In genomic region chrX:13088155-13088485, GRCh38 we compare ENCODE assay signal across 12 cellular contexts. TPM values are rescaled to one million over a fixed set of nuclear protein-coding genes. Genes with fewer than 3 reads are reported as not detected.
A peak's percentile ranks its signal among the peaks of the same experiment; 100 is the strongest.
DNase-seq lines count a peak whose midpoint lies in the region; ATAC-seq and TF ChIP-seq lines count a peak whose summit lies in the region.
"Had no signal": no experiment of that assay in that cellular context is flagged by ENCODE, and none has a peak within 500 bp of the region (broad histone marks: within the 10 kb centered on the region; RNA-seq: fewer than 3 reads in every experiment).

No MANE protein-coding gene starts in this region.

- H4K8ac ChIP-seq in mesenchymal stem cell (ENCODE audit: low read length) = no peak overlapping the region

- H3K18ac ChIP-seq in mesenchymal stem cell (ENCODE audit: low read depth in 1 of 2, low read length in 2 of 2) = peak overlapping the region; percentile 62 to 73

- no peak overlapping the region for H3K14ac ChIP-seq in mesenchymal stem cell (ENCODE audit: low read length in 2 of 2)

- peak overlapping the region; percentile 80 for H3K4me3 Mint-ChIP-seq in CD8-positive, alpha-beta T cell
- peak overlapping the region; percentile 81 for H3K4me3 Mint-ChIP-seq in activated CD4-positive, alpha-beta memory T cell treated with anti-CD3 and anti-CD28 coated beads, Interleukin-2, amount 10 ng/mL, durations not matched to agents 7 days and 5 days
- no peak overlapping the region for H3K4me3 Mint-ChIP-seq in neural progenitor cell

- peak overlapping the region; percentile 57 for H3K27ac ChIP-seq in CD8-positive, alpha-beta T cell (ENCODE audit: low read depth, low read length)
- H3K27ac ChIP-seq in mesenchymal stem cell (ENCODE audit: low read length, poor library complexity, severe bottlenecking) (no peak overlapping the region), neural progenitor cell (no peak overlapping the region)
- H3K27ac ChIP-seq: coronary artery had no signal

- peaks cover 84% of the 10 kb centered on the region for H3K4me1 Mint-ChIP-seq in CD8-positive, alpha-beta T cell (ENCODE audit: low read depth)
- peaks cover 85% of the 10 kb centered on the region for H3K4me1 Mint-ChIP-seq in activated CD4-positive, alpha-beta memory T cell treated with anti-CD3 and anti-CD28 coated beads, Interleukin-2, amount 10 ng/mL, durations not matched to agents 7 days and 5 days
- H3K4me1 Mint-ChIP-seq in neural progenitor cell = peaks cover 6% of the 10 kb centered on the region

- H3K9me3 ChIP-seq in CD8-positive, alpha-beta T cell (ENCODE audit: low read length) = no peaks in the 10 kb centered on the region
- H3K9me3 ChIP-seq in mesenchymal stem cell (ENCODE audit: control insufficient read depth, low read length) (peaks cover 6% of the 10 kb centered on the region), neural progenitor cell (ENCODE audit: low read depth) (no peaks in the 10 kb centered on the region)

- H3K36me3 ChIP-seq in CD8-positive, alpha-beta T cell (ENCODE audit: insufficient read depth, low read length) = no peaks in the 10 kb centered on the region
- H3K36me3 ChIP-seq in mesenchymal stem cell (ENCODE audit: control insufficient read depth in 1 of 2, insufficient read depth in 2 of 2, low read depth in 1 of 2, low read length in 2 of 2) (no peaks in the 10 kb centered on the region), neural progenitor cell (no peaks in the 10 kb centered on the region)

- no peak overlapping the region for H3K4me2 ChIP-seq in mesenchymal stem cell (ENCODE audit: low read length, poor library complexity, severe bottlenecking)
- H3K4me2 ChIP-seq in neural progenitor cell = no peak overlapping the region

- H3K4me3 ChIP-seq in CD8-positive, alpha-beta T cell (ENCODE audit: low read depth, low read length) = peak overlapping the region; percentile 10
- H3K4me3 ChIP-seq in mesenchymal stem cell (ENCODE audit: insufficient read depth in 1 of 2, low read depth in 1 of 2, low read length in 2 of 2) (no peak overlapping the region), neural progenitor cell (no peak overlapping the region)
- H3K4me3 ChIP-seq: coronary artery, lung had no signal

- H3K27ac Mint-ChIP-seq in CD8-positive, alpha-beta T cell = peak overlapping the region; percentile 98
- peak overlapping the region; percentile 99 for H3K27ac Mint-ChIP-seq in activated CD4-positive, alpha-beta memory T cell treated with anti-CD3 and anti-CD28 coated beads, Interleukin-2, amount 10 ng/mL, durations not matched to agents 7 days and 5 days
- H3K27ac Mint-ChIP-seq in neural progenitor cell = no peak overlapping the region

- H3K4ac ChIP-seq in mesenchymal stem cell (ENCODE audit: low read depth in 1 of 2, low read length in 2 of 2) = peak overlapping the region; percentile 35 to 88

- no peaks in the 10 kb centered on the region for H3K79me2 ChIP-seq in neural progenitor cell (ENCODE audit: low read depth)

- H4K91ac ChIP-seq in mesenchymal stem cell (ENCODE audit: low read length) = peak overlapping the region; percentile 75

- H2BK12ac ChIP-seq in mesenchymal stem cell (ENCODE audit: low read length in 2 of 2) = peak overlapping the region in 1 of 2 experiments; percentile 86

- no peaks in the 10 kb centered on the region for H3K27me3 ChIP-seq in CD8-positive, alpha-beta T cell (ENCODE audit: insufficient read depth, low read length)
- H3K27me3 ChIP-seq in mesenchymal stem cell (ENCODE audit: control insufficient read depth in 1 of 2, insufficient read depth in 1 of 2, low read length in 2 of 2) (peaks cover 0 to 2% of the 10 kb centered on the region in 2 experiments), neural progenitor cell (no peaks in the 10 kb centered on the region)

- no peaks in the 10 kb centered on the region for H3K27me3 Mint-ChIP-seq in CD8-positive, alpha-beta T cell (ENCODE audit: low read depth)
- no peaks in the 10 kb centered on the region for H3K27me3 Mint-ChIP-seq in activated CD4-positive, alpha-beta memory T cell treated with anti-CD3 and anti-CD28 coated beads, Interleukin-2, amount 10 ng/mL, durations not matched to agents 7 days and 5 days
- H3K27me3 Mint-ChIP-seq in neural progenitor cell (ENCODE audit: insufficient read depth, low read depth) = peaks cover 5% of the 10 kb centered on the region

- no peak overlapping the region for H2AFZ ChIP-seq in mesenchymal stem cell (ENCODE audit: low read depth, low read length)
- no peak overlapping the region for H2AFZ ChIP-seq in neural progenitor cell (replicated peaks)

- no peaks in the 10 kb centered on the region for H3K79me1 ChIP-seq in mesenchymal stem cell (replicated peaks; ENCODE audit: low read length, poor library complexity, severe bottlenecking)

- H2BK5ac ChIP-seq in mesenchymal stem cell (ENCODE audit: low read depth, low read length, poor library complexity, severe bottlenecking) = no peak overlapping the region

- H3K9me3 Mint-ChIP-seq in CD8-positive, alpha-beta T cell = no peaks in the 10 kb centered on the region
- H3K9me3 Mint-ChIP-seq in activated CD4-positive, alpha-beta memory T cell treated with anti-CD3 and anti-CD28 coated beads, Interleukin-2, amount 10 ng/mL, durations not matched to agents 7 days and 5 days = no peaks in the 10 kb centered on the region
- peaks cover 10% of the 10 kb centered on the region for H3K9me3 Mint-ChIP-seq in neural progenitor cell

- H3F3A ChIP-seq in neural progenitor cell (ENCODE audit: low read depth) = no peaks in the 10 kb centered on the region

- ATAC-seq in CD8-positive, alpha-beta T cell = no peak
- peak; percentile 5 for ATAC-seq in GM21515 (IDR thresholded peaks at IDR 0.05; ENCODE audit: unreplicated experiment)
- ATAC-seq in left lobe of liver = no peak
- ATAC-seq in GM18873 (IDR thresholded peaks at IDR 0.05; ENCODE audit: low FRiP score, unreplicated experiment) = no peak

- peak overlapping the region; percentile 49 for H2AK5ac ChIP-seq in mesenchymal stem cell (ENCODE audit: low read length, severe bottlenecking)

- no peak overlapping the region for H2BK15ac ChIP-seq in mesenchymal stem cell (ENCODE audit: low read depth, poor library complexity, severe bottlenecking)

- POLR2A ChIA-PET in CD8-positive, alpha-beta T cell (lab: Charles Lee) = interaction anchor here (0.8 to 10.7 kb wide), 10 partner anchors 14 to 400 kb away, joined by 3 to 518 read pairs (median 8); partner anchors contain the start of gene TMSB4X
- POLR2A ChIA-PET in activated CD4-positive, alpha-beta memory T cell treated with anti-CD3 and anti-CD28 coated beads, Interleukin-2, amount 10 ng/mL, durations not matched to agents 7 days and 5 days (lab: Charles Lee) = interaction anchor here (1.3 to 24.1 kb wide), 9 partner anchors 10 to 647 kb away, joined by 3 to 1502 read pairs (median 111); partner anchors contain the start of genes OFD1, TMSB4X and TRAPPC2

- no peak overlapping the region for H3K9ac ChIP-seq in mesenchymal stem cell (ENCODE audit: low read length)
- no peak overlapping the region for H3K9ac ChIP-seq in neural progenitor cell

- H3K4me1 ChIP-seq in CD8-positive, alpha-beta T cell (ENCODE audit: insufficient read depth, low read length) = peaks cover 89% of the 10 kb centered on the region
- H3K4me1 ChIP-seq in mesenchymal stem cell (ENCODE audit: control insufficient read depth, insufficient read depth, low read depth, low read length) (peaks cover 2% of the 10 kb centered on the region), neural progenitor cell (peaks cover 6% of the 10 kb centered on the region)

- no peaks in the 10 kb centered on the region for H4K20me1 ChIP-seq in neural progenitor cell (ENCODE audit: low read depth)

- no peaks in the 10 kb centered on the region for H3K36me3 Mint-ChIP-seq in CD8-positive, alpha-beta T cell
- no peaks in the 10 kb centered on the region for H3K36me3 Mint-ChIP-seq in activated CD4-positive, alpha-beta memory T cell treated with anti-CD3 and anti-CD28 coated beads, Interleukin-2, amount 10 ng/mL, durations not matched to agents 7 days and 5 days (ENCODE audit: low read depth)
- no peaks in the 10 kb centered on the region for H3K36me3 Mint-ChIP-seq in neural progenitor cell

- intact Hi-C loops in CD8-positive, alpha-beta T cell (cut with DNase I, micrococcal nuclease) = loop anchor here in 1 of 2 experiments (5.0 kb wide), 1 partner anchor 36 kb away; no protein-coding TSS in a partner anchor

- WGBS in mesenchymal stem cell = no CpG with 5 or more reads among the region's 5 CpGs

- no peak overlapping the region for H3K23ac ChIP-seq in mesenchymal stem cell (ENCODE audit: low read length in 2 of 2)

- DNase-seq in CD8-positive, alpha-beta T cell = peak in 1 of 7 experiments; percentile 69
- DNase-seq in activated CD4-positive, alpha-beta memory T cell treated with anti-CD3 and anti-CD28 coated beads, Interleukin-2, amount 10 ng/mL, durations not matched to agents 7 days and 5 days = peak; percentile 49
- no peak for DNase-seq in mesenchymal stem cell
- DNase-seq in left lobe of liver (ENCODE audit: low spot score) = no peak
- no peak for DNase-seq in neural progenitor cell (ENCODE audit: low spot score)
- DNase-seq in dermis blood vessel endothelial cell = no peak
- DNase-seq: NCI-H748 treated with DMSO at 0.1 percent for 48 hours had no signal

- TF ChIP-seq CTCF in CD8-positive, alpha-beta T cell (IDR thresholded peaks at IDR 0.05) = no peak
- TF ChIP-seq CTCF in neural progenitor cell (IDR thresholded peaks at IDR 0.05) = no peak

- CTCF ChIA-PET in CD8-positive, alpha-beta T cell (lab: Charles Lee) = interaction anchor here (1.2 to 5.9 kb wide), 8 partner anchors 37 to 400 kb away, joined by 3 to 52 read pairs (median 12); partner anchors contain the start of gene TMSB4X
- CTCF ChIA-PET in activated CD4-positive, alpha-beta memory T cell treated with anti-CD3 and anti-CD28 coated beads, Interleukin-2, amount 10 ng/mL, durations not matched to agents 7 days and 5 days (lab: Charles Lee) = interaction anchor here (0.8 to 13.0 kb wide), 5 partner anchors 36 to 187 kb away, joined by 4 to 273 read pairs (median 9); partner anchors contain the start of gene TMSB4X

- no peak overlapping the region for H2BK120ac ChIP-seq in mesenchymal stem cell (ENCODE audit: low read depth, low read length)

RNA-seq across cellular contexts. Expression of gene FAM9C, which starts 43.7 kb away (rescaled TPM):
- not detected for total RNA-seq in CD8-positive, alpha-beta T cell
- not detected for total RNA-seq in activated CD4-positive, alpha-beta memory T cell treated with anti-CD3 and anti-CD28 coated beads, Interleukin-2, amount 10 ng/mL, durations not matched to agents 7 days and 5 days
- 0.07 TPM for polyA plus RNA-seq in mesenchymal stem cell (2013, experiment 1 of 2)
- polyA plus RNA-seq in mesenchymal stem cell (2013, experiment 2 of 2) = 0.04 TPM
- total RNA-seq in left lobe of liver (not detected), neural progenitor cell (ENCODE audit: low replicate concordance) (not detected in 2 replicates), dermis blood vessel endothelial cell (0.05 TPM in 1 of 2 replicates, not detected in the other)
- total RNA-seq: renal cortical epithelial cell had no signal
